Comparison of ENCODE assay signal across 25 cellular contexts in genomic region chr7:12749746-12750145, GRCh38.
"Had no signal": no experiment of that assay in that cellular context is flagged by ENCODE, and none has a peak within 500 bp of the region (broad histone marks: within the 10 kb centered on the region; RNA-seq: fewer than 3 reads in every experiment).

No MANE protein-coding gene starts in this region.

- H3K4me1 ChIP-seq: foreskin keratinocyte, gastroesophageal sphincter, prostate gland, right atrium auricular region, stomach, thyroid gland had no signal

- FAIRE-seq: colon, kidney had no signal

- DNase-seq: dorsolateral prefrontal cortex; effector CD4-positive, alpha-beta T cell; foreskin keratinocyte; hypothalamus; kidney; mesenchymal stem cell; mucosa of descending colon; naive B cell; nucleus accumbens; stimulated activated CD4-positive, alpha-beta T cell treated with anti-CD3 and anti-CD28 coated beads, Interleukin-2, amount 100 ng/mL, for 24 hours; stimulated activated CD4-positive, alpha-beta T cell treated with anti-CD3 and anti-CD28 coated beads, Interleukin-4, amount 100 ng/mL, for 24 hours; stimulated activated naive CD4-positive, alpha-beta T cell treated with Interleukin-2 at 50 U/mL for 16 hours; stomach; thyroid gland; trophoblast cell had no signal

- H3K36me3 ChIP-seq: gastroesophageal sphincter, prostate gland, right atrium auricular region, stomach, thyroid gland had no signal

- H3K4me3 ChIP-seq: dorsolateral prefrontal cortex, gastroesophageal sphincter, mucosa of descending colon, prostate gland, right atrium auricular region, stomach, thyroid gland had no signal

- H3K27me3 ChIP-seq: dorsolateral prefrontal cortex, foreskin keratinocyte, gastroesophageal sphincter, right atrium auricular region, stomach, thyroid gland had no signal

- H3K9me3 ChIP-seq: gastroesophageal sphincter, mucosa of descending colon, prostate gland, right atrium auricular region, stomach, thyroid gland had no signal

- H3K27ac ChIP-seq: dorsolateral prefrontal cortex, epithelial cell of prostate, foreskin keratinocyte, gastroesophageal sphincter, prostate gland, right atrium auricular region, stomach, thyroid gland had no signal

- ATAC-seq: esophagus mucosa; foreskin keratinocyte; gastroesophageal sphincter; left lobe of liver; mucosa of descending colon; natural killer cell treated with Interleukin-12 subunit alpha and Interleukin-12 subunit beta and Interleukin-15 and Interleukin-18, amount 100 ng/mL, for 72 hours; sciatic nerve; stimulated activated effector memory CD8-positive, alpha-beta T cell treated with anti-CD3 and anti-CD28 coated beads, Interleukin-12 subunit alpha, Interleukin-12 subunit beta, amount 100 ng/mL, for 72 hours had no signal
